Comparison of ENCODE assay signal across 13 cellular contexts in genomic region chr7:44618754-44619153, GRCh38. TPM values are rescaled to one million over a fixed set of nuclear protein-coding genes. Genes with fewer than 3 reads are reported as not detected.
DNase-seq lines count a peak whose midpoint lies in the region; ATAC-seq, FAIRE-seq and TF ChIP-seq lines count a peak whose summit lies in the region.
"Had no signal": no experiment of that assay in that cellular context is flagged by ENCODE, and none has a peak within 500 bp of the region (broad histone marks: within the 10 kb centered on the region; RNA-seq: fewer than 3 reads in every experiment).

No MANE protein-coding gene starts in this region.

- no peak overlapping the region for H3K4me2 ChIP-seq in astrocyte (ENCODE audit: low read length)
- no peak overlapping the region for H3K4me2 ChIP-seq in mesendoderm (ENCODE audit: low read length)

- no peak for FAIRE-seq in astrocyte (lab: Jason Lieb, UNC)

- H3K4me3 Mint-ChIP-seq in Calu3 (ENCODE audit: low read depth, unreplicated experiment) (peak overlapping the region; percentile 44), astrocyte (ENCODE audit: unreplicated experiment) (no peak overlapping the region), immature natural killer cell (no peak overlapping the region)

- H3K27ac Mint-ChIP-seq in Calu3 (ENCODE audit: unreplicated experiment) = peak overlapping the region; percentile 80
- peak overlapping the region; percentile 85 for H3K27ac Mint-ChIP-seq in astrocyte (ENCODE audit: unreplicated experiment)
- peak overlapping the region in 2 of 6 donors; percentile 13 to 57 for H3K27ac Mint-ChIP-seq in immature natural killer cell

- H3K23ac ChIP-seq in mesendoderm (ENCODE audit: low read length) = no peak overlapping the region

- no peak overlapping the region for H3K18ac ChIP-seq in mesendoderm (ENCODE audit: low read length)

- H4K8ac ChIP-seq in mesendoderm (ENCODE audit: low read depth, low read length) = no peak overlapping the region

- H4K20me1 ChIP-seq in astrocyte (ENCODE audit: insufficient read depth, low read length) = peaks cover 64% of the 10 kb centered on the region

- no peaks in the 10 kb centered on the region for H3K9me3 ChIP-seq in astrocyte (ENCODE audit: insufficient read depth, low read depth, low read length)
- no peaks in the 10 kb centered on the region for H3K9me3 ChIP-seq in ovary

- TF ChIP-seq POLR2A in ovary (IDR thresholded peaks at IDR 0.05) = no peak

- BruUV-seq in Calu3 (replicated peaks; lab: Mats Ljungman, UMichigan) = no TSS peak

- peaks cover 16% of the 10 kb centered on the region for H3K79me1 ChIP-seq in mesendoderm (ENCODE audit: low read length)

- H3K27me3 Mint-ChIP-seq in Calu3 (ENCODE audit: unreplicated experiment) = no peaks in the 10 kb centered on the region
- H3K27me3 Mint-ChIP-seq in astrocyte (ENCODE audit: low read depth, unreplicated experiment) = no peaks in the 10 kb centered on the region
- peaks cover 0 to 2% (median 0%) of the 10 kb centered on the region in 3 donors for H3K27me3 Mint-ChIP-seq in immature natural killer cell (ENCODE audit: low read depth in 3 of 3)

- H3K4me1 ChIP-seq in astrocyte (ENCODE audit: insufficient read depth, low read length) (peaks cover 15% of the 10 kb centered on the region), mesendoderm (ENCODE audit: control insufficient read depth, low read depth, low read length) (peaks cover 3% of the 10 kb centered on the region), ovary (ENCODE audit: insufficient read depth) (peaks cover 11% of the 10 kb centered on the region)

- H3K9ac ChIP-seq in astrocyte (ENCODE audit: low read length) = no peak overlapping the region
- no peak overlapping the region for H3K9ac ChIP-seq in mesendoderm (ENCODE audit: low read length)

- no peak overlapping the region for H4K5ac ChIP-seq in mesendoderm (ENCODE audit: low read length)

- no peak overlapping the region for H2BK15ac ChIP-seq in mesendoderm (replicated peaks; ENCODE audit: low read depth)

- peaks cover 81% of the 10 kb centered on the region for H3K4me1 Mint-ChIP-seq in Calu3 (ENCODE audit: low read depth, unreplicated experiment)
- H3K4me1 Mint-ChIP-seq in astrocyte (ENCODE audit: low read depth, unreplicated experiment) = peaks cover 63% of the 10 kb centered on the region
- peaks cover 66 to 91% of the 10 kb centered on the region in 2 donors for H3K4me1 Mint-ChIP-seq in immature natural killer cell

- H2BK5ac ChIP-seq in mesendoderm (ENCODE audit: low read length) = no peak overlapping the region

- DNase-seq in Calu3 (peak; percentile 84), astrocyte (ENCODE audit: low read depth) (no peak), mesendoderm (peak; percentile 66), immature natural killer cell (no peak), NCI-H2107 (lab: John Stamatoyannopoulos, UW) (no peak), hypothalamus (lab: John Stamatoyannopoulos, UW) (no peak), ovary (no peak)
- DNase-seq: amniotic stem cell, GDM1, glutamatergic neuron, NCI-H2171 had no signal

- no peak overlapping the region for H2AFZ ChIP-seq in astrocyte (ENCODE audit: low read depth, low read length)

- no peaks in the 10 kb centered on the region for H3K9me3 Mint-ChIP-seq in Calu3 (ENCODE audit: low read depth, unreplicated experiment)
- no peaks in the 10 kb centered on the region for H3K9me3 Mint-ChIP-seq in astrocyte (ENCODE audit: unreplicated experiment)
- no peaks in the 10 kb centered on the region for H3K9me3 Mint-ChIP-seq in immature natural killer cell

- H3K4ac ChIP-seq in mesendoderm (ENCODE audit: low read depth, low read length) = no peak overlapping the region

- TF ChIP-seq CTCF in Calu3 (IDR thresholded peaks at IDR 0.05; ENCODE audit: unreplicated experiment) = no peak
- TF ChIP-seq CTCF in astrocyte (IDR thresholded peaks at IDR 0.05; ENCODE audit: insufficient read depth, low read depth, low read length) = no peak
- TF ChIP-seq CTCF in ovary (IDR thresholded peaks at IDR 0.05) = no peak

- no peak overlapping the region for H2BK120ac ChIP-seq in mesendoderm (ENCODE audit: low read depth, low read length)

- H3K27ac ChIP-seq in astrocyte (ENCODE audit: low read depth, low read length) (no peak overlapping the region), mesendoderm (ENCODE audit: low read depth, low read length) (no peak overlapping the region), ovary (no peak overlapping the region)
- H3K27ac ChIP-seq: HL-60 had no signal

- H3K79me2 ChIP-seq in astrocyte (ENCODE audit: insufficient read depth, low read length) (peaks cover 97% of the 10 kb centered on the region), mesendoderm (ENCODE audit: control insufficient read depth, insufficient read depth, low read length) (peaks cover 51% of the 10 kb centered on the region)

- no CpG with 5 or more reads among the region's 3 CpGs for WGBS in mesendoderm (ENCODE audit: extremely low coverage, insufficient coverage, low lambda C conversion rate)
- WGBS in ovary, 3 donors = 92 to 95% (median 94%) methylated on average over 3 of the region's 3 CpGs

- no peaks in the 10 kb centered on the region for H3K27me3 ChIP-seq in astrocyte (ENCODE audit: insufficient read depth, low read length)
- no peaks in the 10 kb centered on the region for H3K27me3 ChIP-seq in mesendoderm (ENCODE audit: insufficient read depth, low read length, poor library complexity)
- no peaks in the 10 kb centered on the region for H3K27me3 ChIP-seq in ovary

- CTCF ChIA-PET in Calu3 (lab: Charles Lee) = no interaction called here

- H2AK5ac ChIP-seq in mesendoderm (ENCODE audit: low read length) = no peak overlapping the region

- no peak overlapping the region for H3K56ac ChIP-seq in mesendoderm (ENCODE audit: low read length)

- no peak overlapping the region for H3K4me3 ChIP-seq in astrocyte (ENCODE audit: insufficient read depth, low read depth, low read length)
- no peak overlapping the region for H3K4me3 ChIP-seq in mesendoderm (ENCODE audit: low read length)
- H3K4me3 ChIP-seq in ovary = no peak overlapping the region

- ATAC-seq in HG03196 (IDR thresholded peaks at IDR 0.05; ENCODE audit: unreplicated experiment) = peak; percentile 34

- peaks cover 13% of the 10 kb centered on the region for H3K36me3 Mint-ChIP-seq in Calu3 (ENCODE audit: insufficient read depth, unreplicated experiment)
- H3K36me3 Mint-ChIP-seq in astrocyte (ENCODE audit: low read depth, unreplicated experiment) = peaks cover 8% of the 10 kb centered on the region
- H3K36me3 Mint-ChIP-seq in immature natural killer cell = peaks cover 0 to 4% (median under 1%) of the 10 kb centered on the region in 3 donors

- no peak for TF ChIP-seq EP300 in ovary (IDR thresholded peaks at IDR 0.05)

- intact Hi-C loops in Calu3 (cut with micrococcal nuclease; ENCODE audit: unreplicated experiment) (no loop called here), ovary (cut with DNase I) (no loop called here)

- H3K36me3 ChIP-seq in astrocyte (ENCODE audit: insufficient read depth, low read length) (no peaks in the 10 kb centered on the region), mesendoderm (ENCODE audit: control insufficient read depth, insufficient read depth, low read length) (no peaks in the 10 kb centered on the region), ovary (no peaks in the 10 kb centered on the region)

RNA-seq across cellular contexts. Expression of gene OGDH, which starts 12.3 kb away (rescaled TPM):
- total RNA-seq in Calu3 (2022) = 100 and 105 TPM in 2 replicates
- total RNA-seq in astrocyte = 65.6 and 73.7 TPM in 2 replicates
- polyA plus RNA-seq in mesendoderm (2013, experiment 1 of 2) = 40.8 TPM
- 40.9 TPM for polyA plus RNA-seq in mesendoderm (2013, experiment 2 of 2)
- polyA plus RNA-seq in immature natural killer cell = 10 to 100 TPM; 24.3 to 44.4 (median 32.8) TPM
- total RNA-seq in ovary = 10 to 100 TPM; 25.9 to 84.6 (median 59.3) TPM
- polyA plus RNA-seq in ovary = 10 to 100 TPM; 24.4 to 49.2 TPM

RNA-seq across cellular contexts. Expression of gene TMED4, which starts 36.7 kb away (rescaled TPM):
- total RNA-seq in Calu3 (2022) (115 and 128 TPM in 2 replicates), astrocyte (68.7 and 69.2 TPM in 2 replicates), ovary (100 to 1,000 TPM in 2 of 7 donors, 10 to 100 TPM in 5; 74.9 to 155 (median 95.9) TPM)
- polyA plus RNA-seq in mesendoderm (2013, experiment 1 of 2) = 24.1 TPM
- 24.4 TPM for polyA plus RNA-seq in mesendoderm (2013, experiment 2 of 2)
- polyA plus RNA-seq in immature natural killer cell (10 to 100 TPM; 50.0 to 79.0 (median 71.6) TPM), ovary (100 to 1,000 TPM in 1 of 2 donors, 10 to 100 TPM in 1; 79.3 to 106 TPM)

RNA-seq across cellular contexts. Expression of gene DDX56, which starts 45.0 kb away (rescaled TPM):
- total RNA-seq in Calu3 (2022) (157 and 168 TPM in 2 replicates), astrocyte (65.6 and 75.6 TPM in 2 replicates), ovary (10 to 100 TPM; 33.6 to 78.4 (median 53.4) TPM)
- 79.9 TPM for polyA plus RNA-seq in mesendoderm (2013, experiment 1 of 2)
- 72.0 TPM for polyA plus RNA-seq in mesendoderm (2013, experiment 2 of 2)
- polyA plus RNA-seq in immature natural killer cell (10 to 100 TPM; 29.3 to 41.9 (median 33.8) TPM), ovary (10 to 100 TPM; 39.2 to 43.4 TPM)

Comparison
In these comparisons a context has a peak if more than half of its experiments do, and no peak if none do; other contexts are left out.
1. DNase-seq: peak in Calu3 (single experiment) and mesendoderm (single experiment); none in astrocyte (single experiment), immature natural killer cell (0 of 3), NCI-H2107 (single experiment), hypothalamus (0 of 51) and ovary (0 of 5).